In genomic region chr18:79353238-79353637, GRCh38 we compare ENCODE assay signal across 15 cellular contexts. TPM values are rescaled to one million over a fixed set of nuclear protein-coding genes. Genes with fewer than 3 reads are reported as not detected.
DNase-seq lines count a peak whose midpoint lies in the region; ATAC-seq, FAIRE-seq and TF ChIP-seq lines count a peak whose summit lies in the region.
"Had no signal": no experiment of that assay in that cellular context is flagged by ENCODE, and none has a peak within 500 bp of the region (broad histone marks: within the 10 kb centered on the region; RNA-seq: fewer than 3 reads in every experiment).

No MANE protein-coding gene starts in this region.

- H3K4me2 ChIP-seq in endothelial cell of umbilical vein (ENCODE audit: insufficient read depth, low read length), result no peak overlapping the region

- TF ChIP-seq POLR2A in NB4 (IDR thresholded peaks at IDR 0.05; ENCODE audit: extremely low read depth, insufficient read length) (no peak), endothelial cell of umbilical vein (IDR thresholded peaks at IDR 0.05; ENCODE audit: low read depth, low read length) (no peak)

- H3K36me3 ChIP-seq in endothelial cell of umbilical vein (ENCODE audit: control insufficient read depth in 2 of 2, extremely low read depth in 1 of 2, insufficient read depth in 2 of 2, low read length in 2 of 2), result peaks cover 0 to 2% of the 10 kb centered on the region in 2 experiments

- peaks cover 14% of the 10 kb centered on the region for H3K36me3 Mint-ChIP-seq in nephron progenitor cell (ENCODE audit: low read depth)
- H3K36me3 Mint-ChIP-seq in activated CD4-positive, alpha-beta T cell treated with anti-CD3 and anti-CD28 coated beads for 36 hours (ENCODE audit: low read depth), result peaks cover 12% of the 10 kb centered on the region
- no peaks in the 10 kb centered on the region for H3K36me3 Mint-ChIP-seq in T-helper 2 cell treated with Interferon-gamma antibody and Interleukin-4, amounts not matched to agents 5 μg/mL and 100 μg/mL, for 36 hours (ENCODE audit: low read depth)
- H3K36me3 Mint-ChIP-seq: activated naive CD8-positive, alpha-beta T cell treated with anti-CD3 and anti-CD28 coated beads, Interleukin-2, amount 10 ng/mL, durations not matched to agents 7 days and 5 days had no signal

- intact Hi-C loops in endothelial cell of umbilical vein (cut with micrococcal nuclease), result no loop called here
- intact Hi-C loops in activated CD4-positive, alpha-beta T cell treated with anti-CD3 and anti-CD28 coated beads for 36 hours (cut with DNase I, micrococcal nuclease), result no loop called here

- ATAC-seq in GM19035 (IDR thresholded peaks at IDR 0.05; ENCODE audit: unreplicated experiment), result no peak
- no peak for ATAC-seq in activated CD4-positive, alpha-beta T cell treated with anti-CD3 and anti-CD28 coated beads for 36 hours
- ATAC-seq: upper lobe of right lung had no signal

- no peak overlapping the region for H3K4me3 Mint-ChIP-seq in nephron progenitor cell
- H3K4me3 Mint-ChIP-seq in activated CD4-positive, alpha-beta T cell treated with anti-CD3 and anti-CD28 coated beads for 36 hours, result no peak overlapping the region
- H3K4me3 Mint-ChIP-seq in T-helper 2 cell treated with Interferon-gamma antibody and Interleukin-4, amounts not matched to agents 5 μg/mL and 100 μg/mL, for 36 hours, result no peak overlapping the region
- H3K4me3 Mint-ChIP-seq: activated CD4-positive, alpha-beta T cell treated with anti-CD3 and anti-CD28 coated beads, Interleukin-2, amount 10 ng/mL, durations not matched to agents 24 days and 14 days; activated naive CD8-positive, alpha-beta T cell treated with anti-CD3 and anti-CD28 coated beads, Interleukin-2, amount 10 ng/mL, durations not matched to agents 7 days and 5 days had no signal

- no peak overlapping the region for H3K9ac ChIP-seq in endothelial cell of umbilical vein (replicated peaks; ENCODE audit: extremely low read depth, insufficient read depth, low read length)

- no TSS peak for BruUV-seq in endothelial cell of umbilical vein (replicated peaks; lab: Mats Ljungman, UMichigan)

- peaks cover 5% of the 10 kb centered on the region for H3K27me3 Mint-ChIP-seq in nephron progenitor cell (ENCODE audit: low read depth, poor library complexity)
- H3K27me3 Mint-ChIP-seq in activated CD4-positive, alpha-beta T cell treated with anti-CD3 and anti-CD28 coated beads for 36 hours, result no peaks in the 10 kb centered on the region
- no peaks in the 10 kb centered on the region for H3K27me3 Mint-ChIP-seq in T-helper 2 cell treated with Interferon-gamma antibody and Interleukin-4, amounts not matched to agents 5 μg/mL and 100 μg/mL, for 36 hours (ENCODE audit: low read depth)
- H3K27me3 Mint-ChIP-seq: activated CD4-positive, alpha-beta T cell treated with anti-CD3 and anti-CD28 coated beads, Interleukin-2, amount 10 ng/mL, durations not matched to agents 24 days and 14 days; activated naive CD8-positive, alpha-beta T cell treated with anti-CD3 and anti-CD28 coated beads, Interleukin-2, amount 10 ng/mL, durations not matched to agents 7 days and 5 days had no signal

- H3K9me3 Mint-ChIP-seq in nephron progenitor cell, result no peaks in the 10 kb centered on the region
- no peaks in the 10 kb centered on the region for H3K9me3 Mint-ChIP-seq in activated CD4-positive, alpha-beta T cell treated with anti-CD3 and anti-CD28 coated beads for 36 hours (ENCODE audit: low read depth)
- H3K9me3 Mint-ChIP-seq in T-helper 2 cell treated with Interferon-gamma antibody and Interleukin-4, amounts not matched to agents 5 μg/mL and 100 μg/mL, for 36 hours, result no peaks in the 10 kb centered on the region
- H3K9me3 Mint-ChIP-seq: activated CD4-positive, alpha-beta T cell treated with anti-CD3 and anti-CD28 coated beads, Interleukin-2, amount 10 ng/mL, durations not matched to agents 24 days and 14 days; activated naive CD8-positive, alpha-beta T cell treated with anti-CD3 and anti-CD28 coated beads, Interleukin-2, amount 10 ng/mL, durations not matched to agents 7 days and 5 days had no signal

- no peaks in the 10 kb centered on the region for H3K9me1 ChIP-seq in endothelial cell of umbilical vein (replicated peaks; ENCODE audit: control insufficient read depth, extremely low read depth, insufficient read depth, low read length)

- no peak overlapping the region for H3K27ac ChIP-seq in endothelial cell of umbilical vein (ENCODE audit: insufficient read depth, low read depth, low read length)
- H3K27ac ChIP-seq: upper lobe of right lung had no signal

- H3K4me1 Mint-ChIP-seq in nephron progenitor cell, result peaks cover 11% of the 10 kb centered on the region
- no peaks in the 10 kb centered on the region for H3K4me1 Mint-ChIP-seq in activated CD4-positive, alpha-beta T cell treated with anti-CD3 and anti-CD28 coated beads for 36 hours
- no peaks in the 10 kb centered on the region for H3K4me1 Mint-ChIP-seq in T-helper 2 cell treated with Interferon-gamma antibody and Interleukin-4, amounts not matched to agents 5 μg/mL and 100 μg/mL, for 36 hours (ENCODE audit: low read depth)
- H3K4me1 Mint-ChIP-seq: activated CD4-positive, alpha-beta T cell treated with anti-CD3 and anti-CD28 coated beads, Interleukin-2, amount 10 ng/mL, durations not matched to agents 24 days and 14 days had no signal

- dilution Hi-C loops in endothelial cell of umbilical vein (cut with MboI; ENCODE audit: extremely low pct_ligation_motif_present, low sequenced_read_pairs), result no loop called here

- H3K27ac Mint-ChIP-seq in nephron progenitor cell, result peak overlapping the region; percentile 93
- no peak overlapping the region for H3K27ac Mint-ChIP-seq in activated CD4-positive, alpha-beta T cell treated with anti-CD3 and anti-CD28 coated beads for 36 hours
- no peak overlapping the region for H3K27ac Mint-ChIP-seq in T-helper 2 cell treated with Interferon-gamma antibody and Interleukin-4, amounts not matched to agents 5 μg/mL and 100 μg/mL, for 36 hours
- H3K27ac Mint-ChIP-seq: activated CD4-positive, alpha-beta T cell treated with anti-CD3 and anti-CD28 coated beads, Interleukin-2, amount 10 ng/mL, durations not matched to agents 24 days and 14 days; activated naive CD8-positive, alpha-beta T cell treated with anti-CD3 and anti-CD28 coated beads, Interleukin-2, amount 10 ng/mL, durations not matched to agents 7 days and 5 days had no signal

- no peak for FAIRE-seq in endothelial cell of umbilical vein (lab: Jason Lieb, UNC)
- FAIRE-seq: islet of Langerhans had no signal

- TF ChIP-seq CTCF in NB4 (IDR thresholded peaks at IDR 0.05; ENCODE audit: low read depth, low read length), result no peak
- TF ChIP-seq CTCF in endothelial cell of umbilical vein (IDR thresholded peaks at IDR 0.05; ENCODE audit: extremely low read depth in 1 of 2, insufficient read depth in 1 of 2, low read depth in 1 of 2, low read length in 2 of 2), result peak; percentile 6 to 43
- peak; percentile 44 for TF ChIP-seq CTCF in nephron progenitor cell (IDR thresholded peaks at IDR 0.05)

- peak; percentile 50 for DNase-seq in ELF-1 (ENCODE audit: low read depth, low spot score)
- peak; percentile 16 for DNase-seq in NB4 (ENCODE audit: low read depth)
- DNase-seq in endothelial cell of umbilical vein (ENCODE audit: low read depth, low spot score), result no peak
- peak; percentile 45 for DNase-seq in nephron progenitor cell
- no peak for DNase-seq in activated CD4-positive, alpha-beta T cell treated with anti-CD3 and anti-CD28 coated beads for 36 hours
- no peak for DNase-seq in T-helper 2 cell treated with Interferon-gamma antibody and Interleukin-4, amounts not matched to agents 5 μg/mL and 100 μg/mL, for 36 hours (ENCODE audit: low spot score)
- no peak for DNase-seq in activated naive CD4-positive, alpha-beta T cell (lab: John Stamatoyannopoulos, UW)
- DNase-seq: activated CD4-positive, alpha-beta T cell treated with anti-CD3 and anti-CD28 coated beads, Interleukin-2, amount 10 ng/mL, durations not matched to agents 24 days and 14 days; activated naive CD8-positive, alpha-beta T cell treated with anti-CD3 and anti-CD28 coated beads, Interleukin-2, amount 10 ng/mL, durations not matched to agents 7 days and 5 days; effector CD4-positive, alpha-beta T cell; NCI-H1694; RPMI8226; upper lobe of right lung had no signal

- no peaks in the 10 kb centered on the region for H3K27me3 ChIP-seq in endothelial cell of umbilical vein (ENCODE audit: control insufficient read depth in 2 of 2, insufficient read depth in 2 of 2, low read length in 2 of 2)
- H3K27me3 ChIP-seq: upper lobe of right lung had no signal

- no peaks in the 10 kb centered on the region for H3K79me2 ChIP-seq in endothelial cell of umbilical vein (ENCODE audit: control insufficient read depth, insufficient read depth, low read length)

- H3K9me3 ChIP-seq in endothelial cell of umbilical vein (replicated peaks; ENCODE audit: control insufficient read depth, insufficient read depth, low read length), result no peaks in the 10 kb centered on the region
- H3K9me3 ChIP-seq: upper lobe of right lung had no signal

- H3K4me1 ChIP-seq in endothelial cell of umbilical vein (ENCODE audit: control insufficient read depth, extremely low read depth, insufficient read depth, low read length), result no peaks in the 10 kb centered on the region
- H3K4me1 ChIP-seq: upper lobe of right lung had no signal

- H2AFZ ChIP-seq in endothelial cell of umbilical vein (ENCODE audit: low read depth, low read length), result no peak overlapping the region

- CTCF ChIA-PET in endothelial cell of umbilical vein (lab: Charles Lee), result no interaction called here
- CTCF ChIA-PET in activated CD4-positive, alpha-beta T cell treated with anti-CD3 and anti-CD28 coated beads for 36 hours (lab: Charles Lee), result no interaction called here

- H4K20me1 ChIP-seq in endothelial cell of umbilical vein (replicated peaks; ENCODE audit: control insufficient read depth, extremely low read depth, insufficient read depth, low read length), result no peaks in the 10 kb centered on the region

- H3K4me3 ChIP-seq in NB4 (ENCODE audit: low read depth, low read length) (no peak overlapping the region), endothelial cell of umbilical vein (replicated peaks in 1 of 3; ENCODE audit: insufficient read depth in 1 of 3, low read depth in 1 of 3, low read length in 3 of 3) (no peak overlapping the region)
- H3K4me3 ChIP-seq: upper lobe of right lung had no signal

- POLR2A ChIA-PET in endothelial cell of umbilical vein (lab: Charles Lee), result no interaction called here
- POLR2A ChIA-PET in activated CD4-positive, alpha-beta T cell treated with anti-CD3 and anti-CD28 coated beads for 36 hours (lab: Charles Lee), result no interaction called here

RNA-seq across cellular contexts. Expression of gene NFATC1, which starts 42.5 kb away (rescaled TPM):
- total RNA-seq in endothelial cell of umbilical vein, result 26.8 and 30.0 TPM in 2 replicates
- 11.1 and 13.6 TPM in 2 replicates for polyA plus RNA-seq in endothelial cell of umbilical vein
- 10.6 and 12.8 TPM in 2 replicates for polyA plus RNA-seq in endothelial cell of umbilical vein (2011; cell fraction: cytosol; rRNA removed)
- 20.2 and 22.3 TPM in 2 replicates for polyA plus RNA-seq in endothelial cell of umbilical vein (2011; cell fraction: nucleus; rRNA removed)
- polyA plus RNA-seq in endothelial cell of umbilical vein (2012), result 14.0 and 17.1 TPM in 2 replicates
- 11.6 and 15.7 TPM in 2 replicates for polyA minus RNA-seq in endothelial cell of umbilical vein
- polyA minus RNA-seq in endothelial cell of umbilical vein (2011; cell fraction: cytosol; rRNA and poly(A)+ RNA removed), result 0.61 TPM
- polyA minus RNA-seq in endothelial cell of umbilical vein (2011; cell fraction: nucleus; rRNA and poly(A)+ RNA removed), result 15.2 and 41.1 TPM in 2 replicates
- total RNA-seq in activated CD4-positive, alpha-beta T cell treated with anti-CD3 and anti-CD28 coated beads for 36 hours, result 100 to 1,000 TPM in 1 of 2 experiments, 10 to 100 TPM in 1; 96.0 to 104 TPM

Comparison
In these comparisons a context has a peak if more than half of its experiments do, and no peak if none do; other contexts are left out.
1. DNase-seq: peak in ELF-1 (single experiment), NB4 (single experiment) and nephron progenitor cell (single experiment); none in endothelial cell of umbilical vein (single experiment), activated CD4-positive, alpha-beta T cell treated with anti-CD3 and anti-CD28 coated beads for 36 hours (single experiment), T-helper 2 cell treated with Interferon-gamma antibody and Interleukin-4, amounts not matched to agents 5 μg/mL and 100 μg/mL, for 36 hours (single experiment) and activated naive CD4-positive, alpha-beta T cell (0 of 4).